Comparison of ENCODE assay signal across 9 cellular contexts in genomic region chr19:10644351-10645007, GRCh38. TPM values are rescaled to one million over a fixed set of nuclear protein-coding genes. Genes with fewer than 3 reads are reported as not detected.
A peak's percentile ranks its signal among the peaks of the same experiment; 100 is the strongest.
DNase-seq lines count a peak whose midpoint lies in the region; ATAC-seq, FAIRE-seq and TF ChIP-seq lines count a peak whose summit lies in the region.
"Had no signal": no experiment of that assay in that cellular context is flagged by ENCODE, and none has a peak within 500 bp of the region (broad histone marks: within the 10 kb centered on the region; RNA-seq: fewer than 3 reads in every experiment).

No MANE protein-coding gene starts in this region.

- H3K27me3 Mint-ChIP-seq in activated T-helper 1 cell treated with anti-CD3 and anti-CD28 coated beads, Interleukin-12 subunit alpha, Interleukin-12 subunit beta, Interleukin-2, Interleukin-4 antibody, amounts not matched to agents 30 ng/mL and 10 ng/mL and 1 ng/mL, durations not matched to agents 14 hours and 24 hours and 36 hours (ENCODE audit: insufficient read depth), result no peaks in the 10 kb centered on the region
- no peaks in the 10 kb centered on the region for H3K27me3 Mint-ChIP-seq in natural killer cell treated with Interleukin-12 subunit alpha and Interleukin-12 subunit beta and Interleukin-15 and Interleukin-18, amount 100 ng/mL, for 72 hours

- in situ Hi-C loops in KBM-7 (cut with MboI; ENCODE audit: low pct_unique_long_range_greater_than_20kb, low sequenced_read_pairs), result loop anchor here (10.0 kb wide), 1 partner anchor 70 kb away; no protein-coding TSS in a partner anchor

- TF ChIP-seq CTCF in D721Med (IDR thresholded peaks at IDR 0.05; ENCODE audit: insufficient read depth, missing control alignments), result peak; percentile 88

- peaks cover 22% of the 10 kb centered on the region for H3K4me1 Mint-ChIP-seq in activated T-helper 1 cell treated with anti-CD3 and anti-CD28 coated beads, Interleukin-12 subunit alpha, Interleukin-12 subunit beta, Interleukin-2, Interleukin-4 antibody, amounts not matched to agents 30 ng/mL and 10 ng/mL and 1 ng/mL, durations not matched to agents 14 hours and 24 hours and 36 hours (ENCODE audit: low read depth)
- H3K4me1 Mint-ChIP-seq in natural killer cell treated with Interleukin-12 subunit alpha and Interleukin-12 subunit beta and Interleukin-15 and Interleukin-18, amount 100 ng/mL, for 72 hours (ENCODE audit: low read depth in 2 of 2), result peaks cover 13 to 20% of the 10 kb centered on the region in 2 donors

- no peaks in the 10 kb centered on the region for H3K9me3 Mint-ChIP-seq in activated T-helper 1 cell treated with anti-CD3 and anti-CD28 coated beads, Interleukin-12 subunit alpha, Interleukin-12 subunit beta, Interleukin-2, Interleukin-4 antibody, amounts not matched to agents 30 ng/mL and 10 ng/mL and 1 ng/mL, durations not matched to agents 14 hours and 24 hours and 36 hours
- no peaks in the 10 kb centered on the region for H3K9me3 Mint-ChIP-seq in natural killer cell treated with Interleukin-12 subunit alpha and Interleukin-12 subunit beta and Interleukin-15 and Interleukin-18, amount 100 ng/mL, for 72 hours

- DNase-seq in D721Med (ENCODE audit: insufficient read length, low spot score), result peak; percentile 95
- DNase-seq in KBM-7, result peak; percentile 82
- peak; percentile 64 for DNase-seq in RPMI7951 (ENCODE audit: low read depth)
- DNase-seq in activated T-helper 1 cell treated with anti-CD3 and anti-CD28 coated beads, Interleukin-12 subunit alpha, Interleukin-12 subunit beta, Interleukin-2, Interleukin-4 antibody, amounts not matched to agents 30 ng/mL and 10 ng/mL and 1 ng/mL, durations not matched to agents 14 hours and 24 hours and 36 hours (ENCODE audit: low spot score), result peak; percentile 63
- DNase-seq in fibroblast of gingiva (ENCODE audit: low read depth), result peak; percentile 63
- peak; percentile 91 for DNase-seq in natural killer cell treated with Interleukin-12 subunit alpha and Interleukin-12 subunit beta and Interleukin-15 and Interleukin-18, amount 100 ng/mL, for 72 hours (ENCODE audit: low spot score)
- DNase-seq in stimulated activated naive CD4-positive, alpha-beta T cell treated with Interleukin-2 at 50 U/mL for 16 hours (lab: John Stamatoyannopoulos, UW), result peak; percentile 78

- intact Hi-C loops in activated T-helper 1 cell treated with anti-CD3 and anti-CD28 coated beads, Interleukin-12 subunit alpha, Interleukin-12 subunit beta, Interleukin-2, Interleukin-4 antibody, amounts not matched to agents 30 ng/mL and 10 ng/mL and 1 ng/mL, durations not matched to agents 14 hours and 24 hours and 36 hours (cut with micrococcal nuclease), result loop anchor here (1.0 kb wide), 1 partner anchor 63 kb away; no protein-coding TSS in a partner anchor

- FAIRE-seq in D721Med (lab: Jason Lieb, UNC), result no peak
- FAIRE-seq: endometrium had no signal

- H3K27ac Mint-ChIP-seq in activated T-helper 1 cell treated with anti-CD3 and anti-CD28 coated beads, Interleukin-12 subunit alpha, Interleukin-12 subunit beta, Interleukin-2, Interleukin-4 antibody, amounts not matched to agents 30 ng/mL and 10 ng/mL and 1 ng/mL, durations not matched to agents 14 hours and 24 hours and 36 hours, result peak overlapping the region; percentile 12
- H3K27ac Mint-ChIP-seq in natural killer cell treated with Interleukin-12 subunit alpha and Interleukin-12 subunit beta and Interleukin-15 and Interleukin-18, amount 100 ng/mL, for 72 hours, result peak overlapping the region in 1 of 2 donors; percentile 85

- ATAC-seq in natural killer cell treated with Interleukin-12 subunit alpha and Interleukin-12 subunit beta and Interleukin-15 and Interleukin-18, amount 100 ng/mL, for 72 hours, result peak; percentile 89 to 90
- no peak for ATAC-seq in GM18868 (IDR thresholded peaks at IDR 0.05; ENCODE audit: unreplicated experiment)

- H3K36me3 Mint-ChIP-seq in activated T-helper 1 cell treated with anti-CD3 and anti-CD28 coated beads, Interleukin-12 subunit alpha, Interleukin-12 subunit beta, Interleukin-2, Interleukin-4 antibody, amounts not matched to agents 30 ng/mL and 10 ng/mL and 1 ng/mL, durations not matched to agents 14 hours and 24 hours and 36 hours (ENCODE audit: low read depth), result peaks cover 20% of the 10 kb centered on the region
- no peaks in the 10 kb centered on the region for H3K36me3 Mint-ChIP-seq in natural killer cell treated with Interleukin-12 subunit alpha and Interleukin-12 subunit beta and Interleukin-15 and Interleukin-18, amount 100 ng/mL, for 72 hours

- H3K4me3 Mint-ChIP-seq in activated T-helper 1 cell treated with anti-CD3 and anti-CD28 coated beads, Interleukin-12 subunit alpha, Interleukin-12 subunit beta, Interleukin-2, Interleukin-4 antibody, amounts not matched to agents 30 ng/mL and 10 ng/mL and 1 ng/mL, durations not matched to agents 14 hours and 24 hours and 36 hours, result no peak overlapping the region
- H3K4me3 Mint-ChIP-seq in natural killer cell treated with Interleukin-12 subunit alpha and Interleukin-12 subunit beta and Interleukin-15 and Interleukin-18, amount 100 ng/mL, for 72 hours, result no peak overlapping the region

RNA-seq across cellular contexts. Expression of gene ILF3, which starts 9.7 kb away (rescaled TPM):
- total RNA-seq in RPMI7951 (2014; rRNA removed; shearing (Covaris generic)), result 102 and 107 TPM in 2 replicates
- 536 and 558 TPM in 2 replicates for total RNA-seq in activated T-helper 1 cell treated with anti-CD3 and anti-CD28 coated beads, Interleukin-12 subunit alpha, Interleukin-12 subunit beta, Interleukin-2, Interleukin-4 antibody, amounts not matched to agents 30 ng/mL and 10 ng/mL and 1 ng/mL, durations not matched to agents 14 hours and 24 hours and 36 hours
- 100 to 1,000 TPM; 298 to 579 TPM for total RNA-seq in natural killer cell treated with Interleukin-12 subunit alpha and Interleukin-12 subunit beta and Interleukin-15 and Interleukin-18, amount 100 ng/mL, for 72 hours

RNA-seq across cellular contexts. Expression of gene SLC44A2, which starts 19.1 kb away (rescaled TPM):
- total RNA-seq in RPMI7951 (2014; rRNA removed; shearing (Covaris generic)), result 16.5 and 21.1 TPM in 2 replicates
- 92.9 and 94.4 TPM in 2 replicates for total RNA-seq in activated T-helper 1 cell treated with anti-CD3 and anti-CD28 coated beads, Interleukin-12 subunit alpha, Interleukin-12 subunit beta, Interleukin-2, Interleukin-4 antibody, amounts not matched to agents 30 ng/mL and 10 ng/mL and 1 ng/mL, durations not matched to agents 14 hours and 24 hours and 36 hours
- total RNA-seq in natural killer cell treated with Interleukin-12 subunit alpha and Interleukin-12 subunit beta and Interleukin-15 and Interleukin-18, amount 100 ng/mL, for 72 hours, result 10 to 100 TPM; 63.9 to 67.9 TPM

RNA-seq across cellular contexts. Expression of gene QTRT1, which starts 56.8 kb away (rescaled TPM):
- total RNA-seq in RPMI7951 (2014; rRNA removed; shearing (Covaris generic)), result 18.4 and 25.5 TPM in 2 replicates
- total RNA-seq in activated T-helper 1 cell treated with anti-CD3 and anti-CD28 coated beads, Interleukin-12 subunit alpha, Interleukin-12 subunit beta, Interleukin-2, Interleukin-4 antibody, amounts not matched to agents 30 ng/mL and 10 ng/mL and 1 ng/mL, durations not matched to agents 14 hours and 24 hours and 36 hours, result 93.7 and 101 TPM in 2 replicates
- 100 to 1,000 TPM in 1 of 2 donors, 10 to 100 TPM in 1; 32.0 to 110 TPM for total RNA-seq in natural killer cell treated with Interleukin-12 subunit alpha and Interleukin-12 subunit beta and Interleukin-15 and Interleukin-18, amount 100 ng/mL, for 72 hours

RNA-seq across cellular contexts. Expression of gene AP1M2, which starts 57.4 kb away (rescaled TPM):
- total RNA-seq in RPMI7951 (2014; rRNA removed; shearing (Covaris generic)), result 0.49 and 2.5 TPM in 2 replicates
- total RNA-seq in activated T-helper 1 cell treated with anti-CD3 and anti-CD28 coated beads, Interleukin-12 subunit alpha, Interleukin-12 subunit beta, Interleukin-2, Interleukin-4 antibody, amounts not matched to agents 30 ng/mL and 10 ng/mL and 1 ng/mL, durations not matched to agents 14 hours and 24 hours and 36 hours, result not detected in 2 replicates
- not detected for total RNA-seq in natural killer cell treated with Interleukin-12 subunit alpha and Interleukin-12 subunit beta and Interleukin-15 and Interleukin-18, amount 100 ng/mL, for 72 hours
